Comparison of ENCODE assay signal across 16 cellular contexts in the genomic region with DNA sequence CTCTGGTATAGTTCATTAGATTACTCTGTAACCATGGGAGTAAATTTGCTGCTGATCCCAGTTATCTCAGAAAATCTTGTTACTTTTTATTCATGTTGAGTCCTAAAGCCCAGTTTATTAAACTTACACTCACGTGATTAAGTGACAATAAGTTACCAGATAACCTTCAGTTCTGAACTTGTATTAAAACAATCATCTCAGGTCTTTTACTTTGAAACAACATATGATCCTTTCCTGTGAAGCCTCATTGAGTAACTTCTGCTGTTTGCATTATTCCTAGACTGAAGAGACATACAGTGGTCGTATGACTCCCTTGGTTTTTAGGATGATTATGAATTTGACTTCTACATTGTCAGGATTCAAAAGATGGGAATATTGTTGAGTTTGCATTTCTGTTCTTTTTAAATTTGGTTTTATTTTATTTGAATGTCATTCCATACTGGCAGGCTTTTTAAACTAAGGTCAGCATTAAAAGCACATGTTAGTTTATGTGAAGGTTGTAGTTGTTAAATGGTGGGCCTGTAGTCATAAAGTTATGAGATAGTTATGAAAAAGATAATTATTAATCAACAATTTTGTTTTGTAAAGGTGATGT.
"Had no signal": no experiment of that assay in that cellular context is flagged by ENCODE, and none has a peak within 500 bp of the region (broad histone marks: within the 10 kb centered on the region; RNA-seq: fewer than 3 reads in every experiment).

No MANE protein-coding gene starts in this region.

- H3K27me3 ChIP-seq: esophagus squamous epithelium, heart right ventricle, left lung, neutrophil, uterus had no signal

- H3K4me3 Mint-ChIP-seq: activated CD4-positive, alpha-beta T cell treated with anti-CD3 and anti-CD28 coated beads, Interleukin-2, amount 10 ng/mL, durations not matched to agents 7 days and 5 days; activated CD8-positive, alpha-beta T cell treated with anti-CD3 and anti-CD28 coated beads for 36 hours; activated naive CD4-positive, alpha-beta T cell treated with anti-CD3 and anti-CD28 coated beads, Interleukin-2, amount 50 U/mL, for 24 hours; activated T-cell treated with anti-CD3 and anti-CD28 coated beads, Interleukin-2, amount 50 U/mL, for 4 hours; nephron; stimulated activated naive CD8-positive, alpha-beta T cell treated with anti-CD3 and anti-CD28 coated beads, Interleukin-15, Interleukin-2, amounts not matched to agents 100 ng/mL and 50 ng/mL, for 24 hours; T-helper 17 cell; type B pancreatic cell had no signal

- H3K9me3 Mint-ChIP-seq: activated CD4-positive, alpha-beta T cell treated with anti-CD3 and anti-CD28 coated beads, Interleukin-2, amount 10 ng/mL, durations not matched to agents 7 days and 5 days; activated CD8-positive, alpha-beta T cell treated with anti-CD3 and anti-CD28 coated beads for 36 hours; activated naive CD4-positive, alpha-beta T cell treated with anti-CD3 and anti-CD28 coated beads, Interleukin-2, amount 50 U/mL, for 24 hours; activated T-cell treated with anti-CD3 and anti-CD28 coated beads, Interleukin-2, amount 50 U/mL, for 4 hours; activated T-helper 2 cell treated with anti-CD3 and anti-CD28 coated beads, Interferon-gamma antibody, Interleukin-2, Interleukin-4, amounts not matched to agents 10 μg/mL and 5 μg/mL and 100 μg/mL, durations not matched to agents 14 hours and 24 hours and 36 hours; nephron; stimulated activated naive CD8-positive, alpha-beta T cell treated with anti-CD3 and anti-CD28 coated beads, Interleukin-15, Interleukin-2, amounts not matched to agents 100 ng/mL and 50 ng/mL, for 24 hours; type B pancreatic cell had no signal

- H3K27me3 Mint-ChIP-seq: activated CD4-positive, alpha-beta T cell treated with anti-CD3 and anti-CD28 coated beads, Interleukin-2, amount 10 ng/mL, durations not matched to agents 7 days and 5 days; activated CD8-positive, alpha-beta T cell treated with anti-CD3 and anti-CD28 coated beads for 36 hours; activated naive CD4-positive, alpha-beta T cell treated with anti-CD3 and anti-CD28 coated beads, Interleukin-2, amount 50 U/mL, for 24 hours; stimulated activated naive CD8-positive, alpha-beta T cell treated with anti-CD3 and anti-CD28 coated beads, Interleukin-15, Interleukin-2, amounts not matched to agents 100 ng/mL and 50 ng/mL, for 24 hours; T-helper 17 cell; type B pancreatic cell had no signal

- H3K4me1 ChIP-seq: esophagus squamous epithelium, uterus had no signal

- H3K4me3 ChIP-seq: esophagus squamous epithelium, heart right ventricle, left lung, lung, uterus had no signal

- H3K27ac Mint-ChIP-seq: activated CD4-positive, alpha-beta T cell treated with anti-CD3 and anti-CD28 coated beads, Interleukin-2, amount 10 ng/mL, durations not matched to agents 7 days and 5 days; activated CD8-positive, alpha-beta T cell treated with anti-CD3 and anti-CD28 coated beads for 36 hours; activated naive CD4-positive, alpha-beta T cell treated with anti-CD3 and anti-CD28 coated beads, Interleukin-2, amount 50 U/mL, for 24 hours; activated T-helper 2 cell treated with anti-CD3 and anti-CD28 coated beads, Interferon-gamma antibody, Interleukin-2, Interleukin-4, amounts not matched to agents 10 μg/mL and 5 μg/mL and 100 μg/mL, durations not matched to agents 14 hours and 24 hours and 36 hours; nephron; stimulated activated naive CD8-positive, alpha-beta T cell treated with anti-CD3 and anti-CD28 coated beads, Interleukin-15, Interleukin-2, amounts not matched to agents 100 ng/mL and 50 ng/mL, for 24 hours; T-helper 17 cell; type B pancreatic cell had no signal

- DNase-seq: esophagus squamous epithelium, uterus had no signal

- H3K27ac ChIP-seq: epithelial cell of prostate, esophagus squamous epithelium, heart right ventricle, left lung, neutrophil, uterus had no signal

- H3K9me3 ChIP-seq: esophagus squamous epithelium, heart right ventricle, left lung, neutrophil, uterus had no signal

- H3K36me3 ChIP-seq: uterus had no signal
